In genomic region chr9:72526901-72527800, GRCh38 we compare ENCODE assay signal across 8 cellular contexts. TPM values are rescaled to one million over a fixed set of nuclear protein-coding genes. Genes with fewer than 3 reads are reported as not detected.
DNase-seq lines count a peak whose midpoint lies in the region; TF ChIP-seq lines count a peak whose summit lies in the region.

No MANE protein-coding gene starts in this region.

- no peaks in the 10 kb centered on the region for H3K36me3 Mint-ChIP-seq in endothelial cell (ENCODE audit: low read depth, unreplicated experiment)

- H3K9me3 Mint-ChIP-seq in endothelial cell (ENCODE audit: unreplicated experiment): no peaks in the 10 kb centered on the region

- H3K4me1 Mint-ChIP-seq in endothelial cell (ENCODE audit: unreplicated experiment): peaks cover 18% of the 10 kb centered on the region

- H3K27me3 Mint-ChIP-seq in endothelial cell (ENCODE audit: unreplicated experiment): no peaks in the 10 kb centered on the region

- no peaks in the 10 kb centered on the region for H3K27me3 ChIP-seq in H7 (ENCODE audit: control insufficient read depth, insufficient read depth, low read length)

- H3K4me3 ChIP-seq in GM12875 (ENCODE audit: low read depth, low read length) (peak overlapping the region; percentile 36), H7 (ENCODE audit: insufficient read depth, low read depth, low read length) (no peak overlapping the region), NB4 (ENCODE audit: low read depth, low read length) (peak overlapping the region; percentile 56)

- peak overlapping the region; percentile 83 for H3K27ac Mint-ChIP-seq in endothelial cell (ENCODE audit: unreplicated experiment)

- DNase-seq in H7 (peak; percentile 49), NB4 (ENCODE audit: low read depth) (peak; percentile 88), endothelial cell (ENCODE audit: low spot score) (peak; percentile 64), mucosa of gallbladder (ENCODE audit: low spot score) (peak; percentile 74), NCI-H2196 treated with DMSO at 0.1 percent for 48 hours (lab: John Stamatoyannopoulos, UW; ENCODE audit: unreplicated experiment) (no peak)
- peak; percentile 11 to 51 (median 36) for DNase-seq in activated CD8-positive, alpha-beta memory T cell treated with anti-CD3 and anti-CD28 coated beads for 48 hours (ENCODE audit: low read depth in 2 of 3, low spot score in 2 of 3)
- DNase-seq in stimulated activated CD8-positive, alpha-beta memory T cell treated with anti-CD3 and anti-CD28 coated beads, Interleukin-2, amount 100 ng/mL, for 48 hours (ENCODE audit: low read depth in 2 of 2): peak; percentile 59 to 66

- TF ChIP-seq CTCF in GM12875 (IDR thresholded peaks at IDR 0.05; ENCODE audit: borderline replicate concordance, insufficient read depth, low read depth, low read length) (no peak), NB4 (IDR thresholded peaks at IDR 0.05; ENCODE audit: low read depth, low read length) (no peak), endothelial cell (IDR thresholded peaks at IDR 0.05; ENCODE audit: unreplicated experiment) (no peak)

- H3K4me3 Mint-ChIP-seq in endothelial cell (ENCODE audit: unreplicated experiment): peak overlapping the region; percentile 53

- no peaks in the 10 kb centered on the region for H3K36me3 ChIP-seq in H7 (replicated peaks; ENCODE audit: control insufficient read depth, insufficient read depth, low read length)

- TF ChIP-seq POLR2A in NB4 (IDR thresholded peaks at IDR 0.05; ENCODE audit: extremely low read depth, insufficient read length): no peak

RNA-seq across cellular contexts. Expression of gene TMC1, which starts 5.7 kb away (rescaled TPM):
- not detected in 2 replicates for total RNA-seq in H7 (2014; rRNA removed; shearing (Covaris generic))
- not detected for total RNA-seq in endothelial cell (ENCODE audit: unreplicated experiment)
- not detected for total RNA-seq in mucosa of gallbladder
